1 cellular context compared by ENCODE assay signal in genomic region chr11:11976476-11977187, GRCh38.
TF ChIP-seq lines count a peak whose summit lies in the region.

No MANE protein-coding gene starts in this region.

TF ChIP-seq in IMR-90, 13 proteins besides CTCF, POLR2A, EP300 and RAD21:
- TF ChIP-seq MAFK (IDR thresholded peaks at IDR 0.05; ENCODE audit: low read depth, low read length): no peak
- no peak for TF ChIP-seq CHD1 (IDR thresholded peaks at IDR 0.05; ENCODE audit: low read depth, low read length)
